ENCODE assay signal across 1 cellular context in the genomic region with DNA sequence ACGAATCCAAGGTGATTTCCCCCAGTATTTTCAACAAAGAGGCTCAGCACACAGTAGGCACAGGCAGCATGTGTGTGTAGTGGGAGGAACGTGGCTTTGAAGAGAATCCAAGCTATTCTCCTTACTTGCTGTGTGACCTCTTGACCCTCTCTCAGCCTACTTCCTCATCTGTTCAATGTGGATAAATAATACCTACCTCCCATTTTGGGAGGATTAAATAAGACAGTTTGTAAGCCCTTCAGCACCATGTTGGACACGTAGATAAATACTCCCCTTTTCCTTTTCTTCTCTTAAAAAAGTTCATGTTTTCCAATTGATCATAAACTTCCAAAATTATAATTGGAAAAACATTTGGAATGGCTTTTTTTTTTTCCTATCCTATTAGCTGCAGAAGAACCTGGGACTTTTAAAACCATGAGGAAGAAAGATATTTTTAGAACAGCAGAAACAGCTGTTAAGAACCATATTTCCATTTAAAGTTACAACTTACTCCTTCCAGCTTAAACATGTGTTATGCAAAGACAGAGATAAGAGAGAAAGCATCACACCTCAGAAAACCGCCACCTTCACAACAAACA.
A peak's percentile ranks its signal among the peaks of the same experiment; 100 is the strongest.
TF ChIP-seq lines count a peak whose summit lies in the region.

No MANE protein-coding gene starts in this region.

TF ChIP-seq in K562, 482 proteins besides CTCF, POLR2A, EP300 and RAD21 (continued from another document and continues in another):
- TF ChIP-seq TBL1XR1 (IDR thresholded peaks at IDR 0.05; ENCODE audit: low read length in 2 of 2) (peak in 1 of 2 experiments; percentile 52; a peak in 1 of 4 replicates), ZKSCAN1 (IDR thresholded peaks at IDR 0.05; ENCODE audit: low read depth, low read length) (peak; percentile 100), FOXP1 (CRISPR knock-in tag; IDR thresholded peaks at IDR 0.05) (no peak), BCOR (IDR thresholded peaks at IDR 0.05) (peak; percentile 79; the same call in 1 of the 2 replicates), GTF2F1 (IDR thresholded peaks at IDR 0.05; ENCODE audit: low read depth, low read length) (no peak), STAG1 (CRISPR knock-in tag; IDR thresholded peaks at IDR 0.05; ENCODE audit: borderline replicate concordance) (no peak), POLR2H (tag; IDR thresholded peaks at IDR 0.05; ENCODE audit: low read depth) (no peak), ZNF224 (CRISPR knock-in tag; IDR thresholded peaks at IDR 0.05) (no peak), SMARCE1 (IDR thresholded peaks at IDR 0.05) (peak; percentile 72), FOXK2 (conservative IDR thresholded peaks at IDR 0.05 in 1 of 2, IDR thresholded peaks at IDR 0.05 in 1 of 2; ENCODE audit: low read depth in 2 of 2) (peak in 1 of 2 experiments; percentile 57; a peak in 1 of 4 replicates), TAL1 (IDR thresholded peaks at IDR 0.05) (peak; percentile 59), CREM (IDR thresholded peaks at IDR 0.05; ENCODE audit: low read depth) (0 out of 2 replicates have a peak, but pooled peaks have one; percentile 4), MEF2A (IDR thresholded peaks at IDR 0.05; ENCODE audit: control insufficient read depth, low read depth, low read length) (peak; percentile 95), ERF (CRISPR knock-in tag; IDR thresholded peaks at IDR 0.05) (no peak), HDAC8 (tag; IDR thresholded peaks at IDR 0.05) (no peak), ZNF76 (CRISPR knock-in tag; IDR thresholded peaks at IDR 0.05; ENCODE audit: borderline replicate concordance) (no peak), MLX (CRISPR knock-in tag; conservative IDR thresholded peaks at IDR 0.05) (no peak), TSHZ1 (CRISPR knock-in tag; IDR thresholded peaks at IDR 0.05) (no peak), MTA3 (IDR thresholded peaks at IDR 0.05; ENCODE audit: borderline replicate concordance) (no peak), DPF2 (IDR thresholded peaks at IDR 0.05) (peak; percentile 85), ZNF584 (CRISPR knock-in tag; IDR thresholded peaks at IDR 0.05; ENCODE audit: low read depth) (no peak), ZBTB17 (CRISPR knock-in tag; IDR thresholded peaks at IDR 0.05) (no peak), ZNF408 (CRISPR knock-in tag; IDR thresholded peaks at IDR 0.05; ENCODE audit: low read depth) (no peak), KDM1A (IDR thresholded peaks at IDR 0.05) (peak; percentile 67 to 70), TSC22D4 (tag; IDR thresholded peaks at IDR 0.05) (no peak), CREB3 (tag; conservative IDR thresholded peaks at IDR 0.05; ENCODE audit: low read depth) (no peak), SIN3B (IDR thresholded peaks at IDR 0.05; ENCODE audit: low read depth) (no peak), KLF13 (tag; IDR thresholded peaks at IDR 0.05; ENCODE audit: borderline replicate concordance, low read depth) (no peak), TARDBP (IDR thresholded peaks at IDR 0.05) (no peak), ZC3H8 (IDR thresholded peaks at IDR 0.05) (no peak), TEAD4 (IDR thresholded peaks at IDR 0.05; ENCODE audit: low read length) (peak; percentile 71), TEAD4 (CRISPR knock-in tag; IDR thresholded peaks at IDR 0.05; ENCODE audit: borderline replicate concordance) (no peak), POLR2AphosphoS5 (IDR thresholded peaks at IDR 0.05; ENCODE audit: control insufficient read depth, insufficient read depth, low read depth, low read length) (peak; percentile 41), ARHGAP35 (IDR thresholded peaks at IDR 0.05; ENCODE audit: partially characterized antibody) (no peak), SAP30 (IDR thresholded peaks at IDR 0.05; ENCODE audit: borderline replicate concordance, insufficient read depth, low read depth, low read length, poor library complexity, severe bottlenecking) (no peak), RCOR1 (IDR thresholded peaks at IDR 0.05; ENCODE audit: borderline replicate concordance in 1 of 2, low read depth in 2 of 2, low read length in 2 of 2) (0 out of 4 replicates have a peak, but pooled peaks of 1 of the 2 experiments have one; percentile 40), BRD9 (IDR thresholded peaks at IDR 0.05; ENCODE audit: low read depth, partially characterized antibody) (peak; percentile 74), DACH1 (IDR thresholded peaks at IDR 0.05; ENCODE audit: partially characterized antibody) (peak; percentile 94), TAF7 (tag; IDR thresholded peaks at IDR 0.05) (no peak), ZNF384 (IDR thresholded peaks at IDR 0.05; ENCODE audit: low read depth, low read length) (0 out of 2 replicates have a peak, but pooled peaks have one; percentile 37), TCF3 (CRISPR knock-in tag; IDR thresholded peaks at IDR 0.05) (peak; percentile 81), POLR3G (IDR thresholded peaks at IDR 0.05; ENCODE audit: extremely low read depth, insufficient read length, insufficient replicate concordance) (no peak), XRCC5 (IDR thresholded peaks at IDR 0.05; ENCODE audit: low read depth, low read length) (no peak)
- TF ChIP-seq, protein P1, sequence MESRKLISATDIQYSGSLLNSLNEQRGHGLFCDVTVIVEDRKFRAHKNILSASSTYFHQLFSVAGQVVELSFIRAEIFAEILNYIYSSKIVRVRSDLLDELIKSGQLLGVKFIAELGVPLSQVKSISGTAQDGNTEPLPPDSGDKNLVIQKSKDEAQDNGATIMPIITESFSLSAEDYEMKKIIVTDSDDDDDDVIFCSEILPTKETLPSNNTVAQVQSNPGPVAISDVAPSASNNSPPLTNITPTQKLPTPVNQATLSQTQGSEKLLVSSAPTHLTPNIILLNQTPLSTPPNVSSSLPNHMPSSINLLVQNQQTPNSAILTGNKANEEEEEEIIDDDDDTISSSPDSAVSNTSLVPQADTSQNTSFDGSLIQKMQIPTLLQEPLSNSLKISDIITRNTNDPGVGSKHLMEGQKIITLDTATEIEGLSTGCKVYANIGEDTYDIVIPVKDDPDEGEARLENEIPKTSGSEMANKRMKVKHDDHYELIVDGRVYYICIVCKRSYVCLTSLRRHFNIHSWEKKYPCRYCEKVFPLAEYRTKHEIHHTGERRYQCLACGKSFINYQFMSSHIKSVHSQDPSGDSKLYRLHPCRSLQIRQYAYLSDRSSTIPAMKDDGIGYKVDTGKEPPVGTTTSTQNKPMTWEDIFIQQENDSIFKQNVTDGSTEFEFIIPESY (CRISPR knock-in tag; IDR thresholded peaks at IDR 0.05), result 0 out of 2 replicates have a peak, but pooled peaks have one; percentile 2
- TF ChIP-seq, protein P2, sequence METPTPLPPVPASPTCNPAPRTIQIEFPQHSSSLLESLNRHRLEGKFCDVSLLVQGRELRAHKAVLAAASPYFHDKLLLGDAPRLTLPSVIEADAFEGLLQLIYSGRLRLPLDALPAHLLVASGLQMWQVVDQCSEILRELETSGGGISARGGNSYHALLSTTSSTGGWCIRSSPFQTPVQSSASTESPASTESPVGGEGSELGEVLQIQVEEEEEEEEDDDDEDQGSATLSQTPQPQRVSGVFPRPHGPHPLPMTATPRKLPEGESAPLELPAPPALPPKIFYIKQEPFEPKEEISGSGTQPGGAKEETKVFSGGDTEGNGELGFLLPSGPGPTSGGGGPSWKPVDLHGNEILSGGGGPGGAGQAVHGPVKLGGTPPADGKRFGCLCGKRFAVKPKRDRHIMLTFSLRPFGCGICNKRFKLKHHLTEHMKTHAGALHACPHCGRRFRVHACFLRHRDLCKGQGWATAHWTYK (CRISPR knock-in tag; IDR thresholded peaks at IDR 0.05), result no peak
- TF ChIP-seq, protein P3, sequence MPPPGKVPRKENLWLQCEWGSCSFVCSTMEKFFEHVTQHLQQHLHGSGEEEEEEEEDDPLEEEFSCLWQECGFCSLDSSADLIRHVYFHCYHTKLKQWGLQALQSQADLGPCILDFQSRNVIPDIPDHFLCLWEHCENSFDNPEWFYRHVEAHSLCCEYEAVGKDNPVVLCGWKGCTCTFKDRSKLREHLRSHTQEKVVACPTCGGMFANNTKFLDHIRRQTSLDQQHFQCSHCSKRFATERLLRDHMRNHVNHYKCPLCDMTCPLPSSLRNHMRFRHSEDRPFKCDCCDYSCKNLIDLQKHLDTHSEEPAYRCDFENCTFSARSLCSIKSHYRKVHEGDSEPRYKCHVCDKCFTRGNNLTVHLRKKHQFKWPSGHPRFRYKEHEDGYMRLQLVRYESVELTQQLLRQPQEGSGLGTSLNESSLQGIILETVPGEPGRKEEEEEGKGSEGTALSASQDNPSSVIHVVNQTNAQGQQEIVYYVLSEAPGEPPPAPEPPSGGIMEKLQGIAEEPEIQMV (tag; conservative IDR thresholded peaks at IDR 0.05; ENCODE audit: low read depth), result no peak
- TF ChIP-seq, protein P4, sequence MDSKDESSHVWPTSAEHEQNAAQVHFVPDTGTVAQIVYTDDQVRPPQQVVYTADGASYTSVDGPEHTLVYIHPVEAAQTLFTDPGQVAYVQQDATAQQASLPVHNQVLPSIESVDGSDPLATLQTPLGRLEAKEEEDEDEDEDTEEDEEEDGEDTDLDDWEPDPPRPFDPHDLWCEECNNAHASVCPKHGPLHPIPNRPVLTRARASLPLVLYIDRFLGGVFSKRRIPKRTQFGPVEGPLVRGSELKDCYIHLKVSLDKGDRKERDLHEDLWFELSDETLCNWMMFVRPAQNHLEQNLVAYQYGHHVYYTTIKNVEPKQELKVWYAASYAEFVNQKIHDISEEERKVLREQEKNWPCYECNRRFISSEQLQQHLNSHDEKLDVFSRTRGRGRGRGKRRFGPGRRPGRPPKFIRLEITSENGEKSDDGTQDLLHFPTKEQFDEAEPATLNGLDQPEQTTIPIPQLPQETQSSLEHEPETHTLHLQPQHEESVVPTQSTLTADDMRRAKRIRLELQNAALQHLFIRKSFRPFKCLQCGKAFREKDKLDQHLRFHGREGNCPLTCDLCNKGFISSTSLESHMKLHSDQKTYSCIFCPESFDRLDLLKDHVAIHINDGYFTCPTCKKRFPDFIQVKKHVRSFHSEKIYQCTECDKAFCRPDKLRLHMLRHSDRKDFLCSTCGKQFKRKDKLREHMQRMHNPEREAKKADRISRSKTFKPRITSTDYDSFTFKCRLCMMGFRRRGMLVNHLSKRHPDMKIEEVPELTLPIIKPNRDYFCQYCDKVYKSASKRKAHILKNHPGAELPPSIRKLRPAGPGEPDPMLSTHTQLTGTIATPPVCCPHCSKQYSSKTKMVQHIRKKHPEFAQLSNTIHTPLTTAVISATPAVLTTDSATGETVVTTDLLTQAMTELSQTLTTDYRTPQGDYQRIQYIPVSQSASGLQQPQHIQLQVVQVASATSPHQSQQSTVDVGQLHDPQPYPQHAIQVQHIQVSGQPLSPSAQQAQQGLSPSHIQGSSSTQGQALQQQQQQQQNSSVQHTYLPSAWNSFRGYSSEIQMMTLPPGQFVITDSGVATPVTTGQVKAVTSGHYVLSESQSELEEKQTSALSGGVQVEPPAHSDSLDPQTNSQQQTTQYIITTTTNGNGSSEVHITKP (IDR thresholded peaks at IDR 0.05; ENCODE audit: partially characterized antibody), result no peak
- TF ChIP-seq, protein P5, sequence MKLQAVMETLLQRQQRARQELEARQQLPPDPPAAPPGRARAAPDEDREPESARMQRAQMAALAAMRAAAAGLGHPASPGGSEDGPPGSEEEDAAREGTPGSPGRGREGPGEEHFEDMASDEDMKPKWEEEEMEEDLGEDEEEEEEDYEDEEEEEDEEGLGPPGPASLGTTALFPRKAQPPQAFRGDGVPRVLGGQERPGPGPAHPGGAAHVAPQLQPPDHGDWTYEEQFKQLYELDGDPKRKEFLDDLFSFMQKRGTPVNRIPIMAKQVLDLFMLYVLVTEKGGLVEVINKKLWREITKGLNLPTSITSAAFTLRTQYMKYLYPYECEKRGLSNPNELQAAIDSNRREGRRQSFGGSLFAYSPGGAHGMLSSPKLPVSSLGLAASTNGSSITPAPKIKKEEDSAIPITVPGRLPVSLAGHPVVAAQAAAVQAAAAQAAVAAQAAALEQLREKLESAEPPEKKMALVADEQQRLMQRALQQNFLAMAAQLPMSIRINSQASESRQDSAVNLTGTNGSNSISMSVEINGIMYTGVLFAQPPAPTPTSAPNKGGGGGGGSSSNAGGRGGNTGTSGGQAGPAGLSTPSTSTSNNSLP (IDR thresholded peaks at IDR 0.05; ENCODE audit: borderline replicate concordance, low read depth, low read length), result peak; percentile 87
- TF ChIP-seq, protein P6, sequence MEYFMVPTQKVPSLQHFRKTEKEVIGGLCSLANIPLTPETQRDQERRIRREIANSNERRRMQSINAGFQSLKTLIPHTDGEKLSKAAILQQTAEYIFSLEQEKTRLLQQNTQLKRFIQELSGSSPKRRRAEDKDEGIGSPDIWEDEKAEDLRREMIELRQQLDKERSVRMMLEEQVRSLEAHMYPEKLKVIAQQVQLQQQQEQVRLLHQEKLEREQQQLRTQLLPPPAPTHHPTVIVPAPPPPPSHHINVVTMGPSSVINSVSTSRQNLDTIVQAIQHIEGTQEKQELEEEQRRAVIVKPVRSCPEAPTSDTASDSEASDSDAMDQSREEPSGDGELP (CRISPR knock-in tag; IDR thresholded peaks at IDR 0.05; ENCODE audit: borderline replicate concordance), result peak; percentile 67; the same call in 1 of the 2 replicates
